Comparison of ENCODE assay signal across 8 cellular contexts in genomic region chr1:11806307-11806936, GRCh38. TPM values are rescaled to one million over a fixed set of nuclear protein-coding genes. Genes with fewer than 3 reads are reported as not detected.
A peak's percentile ranks its signal among the peaks of the same experiment; 100 is the strongest.
DNase-seq lines count a peak whose midpoint lies in the region; ATAC-seq and TF ChIP-seq lines count a peak whose summit lies in the region.

No MANE protein-coding gene starts in this region.

- DNase-seq in NCI-H345 (lab: John Stamatoyannopoulos, UW), result peak; percentile 87
- DNase-seq in caudate nucleus (lab: John Stamatoyannopoulos, UW), result peak in 9 of 61 donors; percentile 19 to 80 (median 46)
- no peak for DNase-seq in left lung
- DNase-seq in substantia nigra (lab: John Stamatoyannopoulos, UW), result peak in 7 of 49 donors; percentile 30 to 86 (median 49)
- DNase-seq in activated CD8-positive, alpha-beta memory T cell treated with anti-CD3 and anti-CD28 coated beads for 24 hours, result no peak

- TF ChIP-seq CTCF in 22Rv1 (IDR thresholded peaks at IDR 0.05) (no peak), left lung (IDR thresholded peaks at IDR 0.05) (no peak)

- intact Hi-C loops in left lung (cut with DNase I), result no loop called here

- H3K9me3 ChIP-seq in left lung, result no peaks in the 10 kb centered on the region

- H3K27me3 ChIP-seq in left lung, result no peaks in the 10 kb centered on the region

- H3K4me1 ChIP-seq in left lung, result peaks cover 26 to 74% of the 10 kb centered on the region in 2 donors

- peaks cover 0 to 27% of the 10 kb centered on the region in 2 donors for H3K36me3 ChIP-seq in left lung

- ATAC-seq in HG02642 (IDR thresholded peaks at IDR 0.05; ENCODE audit: poor library complexity, unreplicated experiment) (peak; percentile 42), left lung (peak; percentile 51)

- peak overlapping the region; percentile 97 for H3K4me3 ChIP-seq in GM08714 (ENCODE audit: low read length)
- H3K4me3 ChIP-seq in left lung, result peak overlapping the region; percentile 86 to 90

- H3K27ac ChIP-seq in 22Rv1, result peak overlapping the region; percentile 87
- H3K27ac ChIP-seq in caudate nucleus (ENCODE audit: low read depth, low read length), result peak overlapping the region; percentile 96
- H3K27ac ChIP-seq in left lung, result peak overlapping the region; percentile 95 to 99
- peak overlapping the region; percentile 93 for H3K27ac ChIP-seq in substantia nigra (ENCODE audit: low read depth, low read length, poor library complexity, severe bottlenecking)

RNA-seq across cellular contexts. Expression of gene CLCN6, which starts 0.4 kb away (rescaled TPM):
- 10 to 100 TPM; 17.7 to 43.4 TPM for total RNA-seq in left lung

RNA-seq across cellular contexts. Expression of gene MTHFR, which starts 0.7 kb away (rescaled TPM):
- 10 to 100 TPM; 34.2 to 44.5 TPM for total RNA-seq in left lung

RNA-seq across cellular contexts. Expression of gene NPPA, which starts 41.2 kb away (rescaled TPM):
- total RNA-seq in left lung, result 1 to 10 TPM; 1.6 to 2.7 TPM

RNA-seq across cellular contexts. Expression of gene C1orf167, which starts 44.4 kb away (rescaled TPM):
- total RNA-seq in left lung, result 10 to 100 TPM in 1 of 2 donors, 1 to 10 TPM in 1; 5.7 to 14.4 TPM

RNA-seq across cellular contexts. Expression of gene NPPB, which starts 52.3 kb away (rescaled TPM):
- total RNA-seq in left lung, result not detected
